9 cellular contexts compared by ENCODE assay signal in genomic region chr19:13029893-13030292, GRCh38. TPM values are rescaled to one million over a fixed set of nuclear protein-coding genes. Genes with fewer than 3 reads are reported as not detected.
DNase-seq lines count a peak whose midpoint lies in the region; ATAC-seq, FAIRE-seq and TF ChIP-seq lines count a peak whose summit lies in the region.
"Had no signal": no experiment of that assay in that cellular context is flagged by ENCODE, and none has a peak within 500 bp of the region (broad histone marks: within the 10 kb centered on the region; RNA-seq: fewer than 3 reads in every experiment).

No MANE protein-coding gene starts in this region.

- no peak overlapping the region for H3K4me3 Mint-ChIP-seq in activated CD4-positive, alpha-beta memory T cell treated with anti-CD3 and anti-CD28 coated beads for 36 hours
- H3K4me3 Mint-ChIP-seq: naive thymus-derived CD4-positive, alpha-beta T cell had no signal

- no peaks in the 10 kb centered on the region for H3K27me3 ChIP-seq in keratinocyte (ENCODE audit: control insufficient read depth, extremely low read depth, insufficient read depth, low read length)

- no peaks in the 10 kb centered on the region for H3K9me3 Mint-ChIP-seq in activated CD4-positive, alpha-beta memory T cell treated with anti-CD3 and anti-CD28 coated beads for 36 hours
- H3K9me3 Mint-ChIP-seq: naive thymus-derived CD4-positive, alpha-beta T cell had no signal

- no peaks in the 10 kb centered on the region for H4K20me1 ChIP-seq in keratinocyte (ENCODE audit: control insufficient read depth, extremely low read depth, insufficient read depth, low read length)

- intact Hi-C loops in activated CD4-positive, alpha-beta memory T cell treated with anti-CD3 and anti-CD28 coated beads for 36 hours (cut with micrococcal nuclease) = loop anchor here (5.0 kb wide), 2 partner anchors 48 to 62 kb away; no protein-coding TSS in a partner anchor

- H3K27ac Mint-ChIP-seq in activated CD4-positive, alpha-beta memory T cell treated with anti-CD3 and anti-CD28 coated beads for 36 hours = no peak overlapping the region
- H3K27ac Mint-ChIP-seq: naive thymus-derived CD4-positive, alpha-beta T cell had no signal

- peaks cover 5% of the 10 kb centered on the region for H3K9me1 ChIP-seq in keratinocyte (ENCODE audit: control insufficient read depth, extremely low read depth, insufficient read depth, low read length)

- TF ChIP-seq POLR2A in GM12891 (IDR thresholded peaks at IDR 0.05; ENCODE audit: low read depth, low read length) = no peak

- no peak overlapping the region for H3K9ac ChIP-seq in keratinocyte (ENCODE audit: control insufficient read depth, extremely low read depth, insufficient read depth, low read length)

- DNase-seq in activated CD4-positive, alpha-beta memory T cell treated with anti-CD3 and anti-CD28 coated beads for 36 hours = peak; percentile 37
- DNase-seq in keratinocyte (ENCODE audit: low read depth, low spot score) (no peak), SW 1271 (lab: John Stamatoyannopoulos, UW) (no peak), GM12891 (ENCODE audit: insufficient read length, low spot score) (no peak)
- DNase-seq: naive thymus-derived CD4-positive, alpha-beta T cell had no signal

- no peaks in the 10 kb centered on the region for H3K36me3 Mint-ChIP-seq in activated CD4-positive, alpha-beta memory T cell treated with anti-CD3 and anti-CD28 coated beads for 36 hours

- H3K4me1 Mint-ChIP-seq in activated CD4-positive, alpha-beta memory T cell treated with anti-CD3 and anti-CD28 coated beads for 36 hours (ENCODE audit: low read depth) = peaks cover 5% of the 10 kb centered on the region

- H3K27me3 Mint-ChIP-seq in activated CD4-positive, alpha-beta memory T cell treated with anti-CD3 and anti-CD28 coated beads for 36 hours = peaks cover 8% of the 10 kb centered on the region

- CTCF ChIA-PET in activated CD4-positive, alpha-beta memory T cell treated with anti-CD3 and anti-CD28 coated beads for 36 hours (lab: Charles Lee) = interaction anchor here (0.7 to 5.0 kb wide), 6 partner anchors 13 to 64 kb away, joined by 3 to 40 read pairs (median 14); no protein-coding TSS in a partner anchor

- H3K79me2 ChIP-seq in keratinocyte (ENCODE audit: control insufficient read depth, insufficient read depth, low read length) = peaks cover 75% of the 10 kb centered on the region

- no peaks in the 10 kb centered on the region for H3K9me3 ChIP-seq in keratinocyte (ENCODE audit: control insufficient read depth, low read depth, low read length)

- H3K4me1 ChIP-seq in keratinocyte (ENCODE audit: control insufficient read depth, extremely low read depth, insufficient read depth, low read length) = peaks cover 97% of the 10 kb centered on the region

- dilution Hi-C loops in keratinocyte (cut with MboI; ENCODE audit: extremely low pct_ligation_motif_present, low sequenced_read_pairs) = no loop called here

- peak overlapping the region; percentile 99 for H3K27ac ChIP-seq in 22Rv1
- peak overlapping the region; percentile 51 for H3K27ac ChIP-seq in keratinocyte (ENCODE audit: control insufficient read depth, insufficient read depth, low read length)

- peaks cover 0 to 37% of the 10 kb centered on the region in 2 experiments for H3K36me3 ChIP-seq in keratinocyte (ENCODE audit: control insufficient read depth in 2 of 2, extremely low read depth in 1 of 2, insufficient read depth in 2 of 2, low read length in 2 of 2)

- peak overlapping the region; percentile 100 for H3K4me2 ChIP-seq in keratinocyte (ENCODE audit: control insufficient read depth, extremely low read depth, insufficient read depth, low read depth, low read length)

- ATAC-seq in HG02642 (IDR thresholded peaks at IDR 0.05; ENCODE audit: poor library complexity, unreplicated experiment) (no peak), HG02870 (IDR thresholded peaks at IDR 0.05; ENCODE audit: unreplicated experiment) (no peak)
- ATAC-seq: naive thymus-derived CD4-positive, alpha-beta T cell had no signal

- peak overlapping the region; percentile 37 for H2AFZ ChIP-seq in keratinocyte (ENCODE audit: control insufficient read depth, low read length)

- POLR2A ChIA-PET in activated CD4-positive, alpha-beta memory T cell treated with anti-CD3 and anti-CD28 coated beads for 36 hours (lab: Charles Lee) = no interaction called here

- peak; percentile 82 for TF ChIP-seq CTCF in 22Rv1 (IDR thresholded peaks at IDR 0.05)
- TF ChIP-seq CTCF in GM12873 (IDR thresholded peaks at IDR 0.05; ENCODE audit: insufficient read depth, low read depth, low read length, missing control alignments) = peak; percentile 51
- TF ChIP-seq CTCF in keratinocyte (optimal IDR thresholded peaks at IDR 0.05 in 1 of 3, IDR thresholded peaks at IDR 0.05 in 1 of 3, conservative IDR thresholded peaks at IDR 0.05 in 1 of 3; ENCODE audit: extremely low read depth in 1 of 3, insufficient read depth in 2 of 3, low read length in 3 of 3) = peak; percentile 76 to 85 (median 83)

- H3K4me3 ChIP-seq in keratinocyte (ENCODE audit: control insufficient read depth in 2 of 3, extremely low read depth in 1 of 3, insufficient read depth in 2 of 3, low read depth in 1 of 3, low read length in 3 of 3) = peak overlapping the region in 2 of 3 experiments; percentile 13 to 40

- FAIRE-seq in keratinocyte (lab: Jason Lieb, UNC) (peak; percentile 60), GM12891 (lab: Jason Lieb, UNC) (no peak)

TF ChIP-seq in GM12891, 5 proteins besides CTCF, POLR2A, EP300 and RAD21:
- TF ChIP-seq TAF1 (IDR thresholded peaks at IDR 0.05; ENCODE audit: low read depth, low read length) (no peak), POU2F2 (IDR thresholded peaks at IDR 0.05; ENCODE audit: low read depth, low read length) (no peak)

RNA-seq across cellular contexts. Expression of gene NFIX, which starts 34.6 kb away (rescaled TPM):
- 1 to 10 TPM; 1.6 to 2.0 TPM for total RNA-seq in activated CD4-positive, alpha-beta memory T cell treated with anti-CD3 and anti-CD28 coated beads for 36 hours
- polyA plus RNA-seq in keratinocyte = 3.1 to 21.4 TPM (median 5.2 TPM) in 3 replicates
- 13.1 TPM for polyA plus RNA-seq in keratinocyte (2011; ENCODE audit: low read depth)
- polyA plus RNA-seq in keratinocyte (2011; cell fraction: cytosol; rRNA removed) = 8.8 and 19.1 TPM in 2 replicates
- 16.8 and 22.7 TPM in 2 replicates for polyA plus RNA-seq in keratinocyte (2011; cell fraction: nucleus; rRNA removed)
- 11.9 and 50.9 TPM in 2 replicates for polyA plus RNA-seq in keratinocyte (2012; ENCODE audit: low replicate concordance)
- 8.7 to 101 TPM (median 9.2 TPM) in 3 replicates for polyA minus RNA-seq in keratinocyte
- 22.1 TPM for polyA minus RNA-seq in keratinocyte (2011; cell fraction: cytosol; rRNA and poly(A)+ RNA removed)
- 9.8 and 16.2 TPM in 2 replicates for polyA minus RNA-seq in keratinocyte (2011; cell fraction: nucleus; rRNA and poly(A)+ RNA removed)
- 0.30 TPM for polyA plus RNA-seq in GM12891 (2012; ENCODE audit: low read depth, missing spikeins)
